ENCODE assay signal across 16 cellular contexts in genomic region chr2:200577000-200577399, GRCh38. TPM values are rescaled to one million over a fixed set of nuclear protein-coding genes. Genes with fewer than 3 reads are reported as not detected.
"Had no signal": no experiment of that assay in that cellular context is flagged by ENCODE, and none has a peak within 500 bp of the region (broad histone marks: within the 10 kb centered on the region; RNA-seq: fewer than 3 reads in every experiment).

No MANE protein-coding gene starts in this region.

- DNase-seq: activated CD4-positive, alpha-beta T cell treated with anti-CD3 and anti-CD28 coated beads for 4 hours; activated CD8-positive, alpha-beta T cell treated with anti-CD3 and anti-CD28 coated beads for 36 hours; activated naive CD8-positive, alpha-beta T cell treated with anti-CD3 and anti-CD28 coated beads, Interleukin-2, amount 10 ng/mL, durations not matched to agents 7 days and 5 days; activated T-cell treated with anti-CD3 and anti-CD28 coated beads, Interleukin-2, amount 50 U/mL, for 48 hours; anterior cingulate cortex; colonic mucosa; esophagus squamous epithelium; foreskin melanocyte; head of caudate nucleus; kidney glomerular epithelial cell; left ventricle myocardium superior; mucosa of descending colon; naive thymus-derived CD8-positive, alpha-beta T cell; retina had no signal

- FAIRE-seq: TTC549, urothelium cell line had no signal

- H3K4me3 ChIP-seq: colonic mucosa, esophagus squamous epithelium, mucosa of descending colon had no signal

RNA-seq across cellular contexts. Expression of gene AOX1, which starts 8.8 kb away (rescaled TPM):
- total RNA-seq: activated naive CD8-positive, alpha-beta T cell treated with anti-CD3 and anti-CD28 coated beads, Interleukin-2, amount 10 ng/mL, durations not matched to agents 7 days and 5 days; naive thymus-derived CD8-positive, alpha-beta T cell had no signal
- polyA plus RNA-seq: naive thymus-derived CD8-positive, alpha-beta T cell had no signal
